In the genomic region with DNA sequence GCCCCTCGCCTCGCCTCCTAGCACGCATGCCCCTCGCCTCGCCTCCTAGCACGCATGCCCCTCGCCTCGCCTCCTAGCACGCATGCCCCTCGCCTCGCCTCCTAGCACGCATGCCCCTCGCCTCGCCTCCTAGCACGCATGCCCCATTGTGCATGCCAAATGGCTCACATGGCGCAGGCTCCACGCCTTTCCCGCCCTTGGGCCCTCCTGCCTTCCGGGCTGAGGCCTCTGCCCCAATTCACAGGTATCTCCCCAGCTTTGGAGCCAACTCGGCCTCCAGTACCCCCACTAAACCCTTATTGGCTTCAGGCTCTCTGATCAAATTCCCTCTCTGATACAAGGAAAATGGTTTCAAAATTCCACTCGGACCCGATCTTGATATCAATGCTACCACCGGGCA, we compare ENCODE assay signal across 3 cellular contexts. TPM values are rescaled to one million over a fixed set of nuclear protein-coding genes. Genes with fewer than 3 reads are reported as not detected.
"Had no signal": no experiment of that assay in that cellular context is flagged by ENCODE, and none has a peak within 500 bp of the region (broad histone marks: within the 10 kb centered on the region; RNA-seq: fewer than 3 reads in every experiment).

No MANE protein-coding gene starts in this region.

RNA-seq across cellular contexts. Expression of a gene that starts 11.4 kb away (rescaled TPM):
- total RNA-seq: LHCN-M2, M059J, MCF 10A had no signal
